8 cellular contexts compared by ENCODE assay signal in genomic region chr5:1799602-1800469, GRCh38. TPM values are rescaled to one million over a fixed set of nuclear protein-coding genes. Genes with fewer than 3 reads are reported as not detected.
DNase-seq lines count a peak whose midpoint lies in the region; ATAC-seq and TF ChIP-seq lines count a peak whose summit lies in the region.

Gene MRPL36 (minus strand): TSS chr5:1799837. CDS start chr5:1798935, 902 bp downstream.

- no peak for TF ChIP-seq CTCF in esophagus muscularis mucosa (IDR thresholded peaks at IDR 0.05)

- H3K27ac Mint-ChIP-seq in activated T-cell treated with anti-CD3 and anti-CD28 coated beads, Interleukin-2, amount 50 U/mL, for 72 hours, result peak within 1 kb of the TSS; percentile 83

- H3K36me3 ChIP-seq in esophagus muscularis mucosa (peaks cover 22 to 52% (median 43%) of the 10 kb centered on the region in 4 donors), muscle layer of colon (ENCODE audit: insufficient read depth, low read length) (peaks cover 41% of the 10 kb centered on the region)

- H3K9ac ChIP-seq in muscle layer of colon (ENCODE audit: low read length), result peak within 1 kb of the TSS; percentile 61

- peak within 1 kb of the TSS; percentile 74 to 86 (median 82) for H3K4me3 ChIP-seq in esophagus muscularis mucosa
- H3K4me3 ChIP-seq in muscle layer of colon (ENCODE audit: low read depth in 1 of 2, low read length in 2 of 2), result peak within 1 kb of the TSS; percentile 86 to 90

- no peaks in the 10 kb centered on the region for H3K9me3 Mint-ChIP-seq in activated T-cell treated with anti-CD3 and anti-CD28 coated beads, Interleukin-2, amount 50 U/mL, for 72 hours

- DNase-seq in DMS153 treated with DMSO at 0.1 percent for 48 hours (lab: John Stamatoyannopoulos, UW; ENCODE audit: unreplicated experiment), result peak; percentile 87
- peak; percentile 86 for DNase-seq in LHCN-M2 (ENCODE audit: low read depth)
- peak; percentile 93 for DNase-seq in RKO (ENCODE audit: low spot score)
- peak; percentile 92 to 94 for DNase-seq in activated T-cell treated with anti-CD3 and anti-CD28 coated beads, Interleukin-2, amount 50 U/mL, for 72 hours
- peak; percentile 98 for DNase-seq in esophagus muscularis mucosa (ENCODE audit: extremely low spot score)
- DNase-seq in stimulated activated CD8-positive, alpha-beta memory T cell treated with anti-CD3 and anti-CD28 coated beads, Interleukin-7, amount 100 ng/mL, for 1 hour (ENCODE audit: low read depth in 2 of 2), result peak; percentile 84 to 88

- H3K4me1 ChIP-seq in esophagus muscularis mucosa (peaks cover 25 to 64% (median 48%) of the 10 kb centered on the region in 4 donors), muscle layer of colon (ENCODE audit: insufficient read depth, low read length) (peaks cover 22% of the 10 kb centered on the region)

- H3K27ac ChIP-seq in esophagus muscularis mucosa (replicated peaks in 1 of 4) (peak within 1 kb of the TSS; percentile 80 to 87 (median 82)), muscle layer of colon (ENCODE audit: low read depth, low read length) (peak within 1 kb of the TSS; percentile 71)

- peak; percentile 46 for TF ChIP-seq POLR2A in esophagus muscularis mucosa (IDR thresholded peaks at IDR 0.05; ENCODE audit: low read depth)

- H3K27me3 ChIP-seq in esophagus muscularis mucosa, result no peaks in the 10 kb centered on the region
- no peaks in the 10 kb centered on the region for H3K27me3 ChIP-seq in muscle layer of colon (ENCODE audit: control insufficient read depth in 1 of 2, insufficient read depth in 2 of 2, low read length in 2 of 2)

- 8% methylated on average over 38 of the region's 68 CpGs for WGBS in esophagus muscularis mucosa

- H3K4me1 Mint-ChIP-seq in activated T-cell treated with anti-CD3 and anti-CD28 coated beads, Interleukin-2, amount 50 U/mL, for 72 hours (ENCODE audit: low read depth), result peaks cover 66% of the 10 kb centered on the region

- H3K9me3 ChIP-seq in esophagus muscularis mucosa, result no peaks in the 10 kb centered on the region
- H3K9me3 ChIP-seq in muscle layer of colon (ENCODE audit: low read length), result no peaks in the 10 kb centered on the region

- H3K36me3 Mint-ChIP-seq in activated T-cell treated with anti-CD3 and anti-CD28 coated beads, Interleukin-2, amount 50 U/mL, for 72 hours (ENCODE audit: insufficient read depth in 2 of 2), result peaks cover 10 to 19% of the 10 kb centered on the region in 2 donors

- peak within 1 kb of the TSS; percentile 90 to 94 for H3K4me3 Mint-ChIP-seq in activated T-cell treated with anti-CD3 and anti-CD28 coated beads, Interleukin-2, amount 50 U/mL, for 72 hours

- TF ChIP-seq EP300 in esophagus muscularis mucosa (IDR thresholded peaks at IDR 0.05), result no peak

- peak; percentile 51 for ATAC-seq in GM21737 (IDR thresholded peaks at IDR 0.05; ENCODE audit: unreplicated experiment)
- ATAC-seq in activated T-cell treated with anti-CD3 and anti-CD28 coated beads, Interleukin-2, amount 50 U/mL, for 72 hours (replicated peaks in 1 of 2), result peak; percentile 80 to 81

- intact Hi-C loops in esophagus muscularis mucosa (cut with DNase I), result loop anchor here (10.0 kb wide), 1 partner anchor 455 kb away; the partner anchor contains the start of gene CLPTM1L

- no peaks in the 10 kb centered on the region for H3K27me3 Mint-ChIP-seq in activated T-cell treated with anti-CD3 and anti-CD28 coated beads, Interleukin-2, amount 50 U/mL, for 72 hours (ENCODE audit: low read depth)

RNA-seq across cellular contexts. Expression of gene MRPL36, which starts in this region (rescaled TPM):
- total RNA-seq in LHCN-M2 (2014; rRNA removed), result 51.4 and 66.4 TPM in 2 replicates
- polyA plus RNA-seq in LHCN-M2 (2012), result 142 TPM
- total RNA-seq in activated T-cell treated with anti-CD3 and anti-CD28 coated beads, Interleukin-2, amount 50 U/mL, for 72 hours, result 10 to 100 TPM; 48.1 to 52.2 TPM
- total RNA-seq in esophagus muscularis mucosa, result 10 to 100 TPM; 42.6 to 56.1 (median 46.2) TPM

Comparison
In these comparisons a context has a peak if more than half of its experiments do, and no peak if none do; other contexts are left out.
1. Peak in every context shown above with its lines: DNase-seq, ATAC-seq, H3K4me3 ChIP-seq and H3K27ac ChIP-seq.